ENCODE assay signal across 11 cellular contexts in genomic region chr2:42844901-42845685, GRCh38. TPM values are rescaled to one million over a fixed set of nuclear protein-coding genes. Genes with fewer than 3 reads are reported as not detected.
DNase-seq lines count a peak whose midpoint lies in the region; ATAC-seq and TF ChIP-seq lines count a peak whose summit lies in the region.
"Had no signal": no experiment of that assay in that cellular context is flagged by ENCODE, and none has a peak within 500 bp of the region (broad histone marks: within the 10 kb centered on the region; RNA-seq: fewer than 3 reads in every experiment).

No MANE protein-coding gene starts in this region.

- no peaks in the 10 kb centered on the region for H3K9me3 Mint-ChIP-seq in activated CD8-positive, alpha-beta T cell treated with anti-CD3 and anti-CD28 coated beads for 36 hours

- CTCF ChIA-PET in activated CD8-positive, alpha-beta T cell treated with anti-CD3 and anti-CD28 coated beads for 36 hours (lab: Charles Lee): interaction anchor here (1.6 kb wide), 1 partner anchor 17 kb away, joined by 4 read pairs; no protein-coding TSS in a partner anchor

- H3K4me1 ChIP-seq in esophagus squamous epithelium (peaks cover 11 to 66% (median 15%) of the 10 kb centered on the region in 3 donors), mucosa of rectum (ENCODE audit: control insufficient read depth in 2 of 2, insufficient read depth in 2 of 2, low read length in 2 of 2) (peaks cover 0 to 4% of the 10 kb centered on the region in 2 donors), vagina (peaks cover 79% of the 10 kb centered on the region)

- H3K9me3 ChIP-seq in esophagus squamous epithelium (no peaks in the 10 kb centered on the region), mucosa of rectum (ENCODE audit: control insufficient read depth in 2 of 2, low read length in 2 of 2) (no peaks in the 10 kb centered on the region), vagina (no peaks in the 10 kb centered on the region)

- no peak overlapping the region for H3K27ac Mint-ChIP-seq in activated CD8-positive, alpha-beta T cell treated with anti-CD3 and anti-CD28 coated beads for 36 hours
- H3K27ac Mint-ChIP-seq: B cell had no signal

- no peaks in the 10 kb centered on the region for H3K27me3 Mint-ChIP-seq in activated CD8-positive, alpha-beta T cell treated with anti-CD3 and anti-CD28 coated beads for 36 hours
- H3K27me3 Mint-ChIP-seq: B cell had no signal

- peak overlapping the region; percentile 48 to 80 (median 68) for H3K27ac ChIP-seq in esophagus squamous epithelium
- peak overlapping the region; percentile 36 to 65 for H3K27ac ChIP-seq in mucosa of rectum (ENCODE audit: low read depth in 2 of 2, low read length in 2 of 2)
- H3K27ac ChIP-seq in vagina: peak overlapping the region; percentile 81

- H3K36me3 ChIP-seq in esophagus squamous epithelium (no peaks in the 10 kb centered on the region), mucosa of rectum (ENCODE audit: control insufficient read depth in 2 of 2, insufficient read depth in 2 of 2, low read length in 2 of 2) (no peaks in the 10 kb centered on the region), vagina (no peaks in the 10 kb centered on the region)

- no peak overlapping the region for H3K4me3 ChIP-seq in esophagus squamous epithelium
- H3K4me3 ChIP-seq in mucosa of rectum (ENCODE audit: low read length in 2 of 2): no peak overlapping the region
- H3K4me3 ChIP-seq in vagina: no peak overlapping the region
- H3K4me3 ChIP-seq: GM12878 had no signal

- TF ChIP-seq CTCF in esophagus squamous epithelium (IDR thresholded peaks at IDR 0.05) (no peak), vagina (IDR thresholded peaks at IDR 0.05) (no peak), GM13977 (IDR thresholded peaks at IDR 0.05; ENCODE audit: extremely low read depth, insufficient read depth, missing control alignments) (no peak)
- no peak for TF ChIP-seq CTCF in activated CD8-positive, alpha-beta T cell treated with anti-CD3 and anti-CD28 coated beads for 36 hours (IDR thresholded peaks at IDR 0.05)

- no peak overlapping the region for H3K4me3 Mint-ChIP-seq in activated CD8-positive, alpha-beta T cell treated with anti-CD3 and anti-CD28 coated beads for 36 hours
- H3K4me3 Mint-ChIP-seq: B cell had no signal

- in situ Hi-C loops in GM13977 (cut with MboI; ENCODE audit: low pct_unique_long_range_greater_than_20kb, low sequenced_read_pairs, unreplicated experiment): no loop called here

- POLR2A ChIA-PET in activated CD8-positive, alpha-beta T cell treated with anti-CD3 and anti-CD28 coated beads for 36 hours (lab: Charles Lee): no interaction called here

- ATAC-seq in activated CD8-positive, alpha-beta T cell treated with anti-CD3 and anti-CD28 coated beads for 36 hours: no peak
- ATAC-seq: GM12878 had no signal

- H3K4me1 Mint-ChIP-seq in activated CD8-positive, alpha-beta T cell treated with anti-CD3 and anti-CD28 coated beads for 36 hours (ENCODE audit: low read depth): no peaks in the 10 kb centered on the region
- H3K4me1 Mint-ChIP-seq: B cell had no signal

- H3K9ac ChIP-seq in mucosa of rectum (ENCODE audit: low read depth in 1 of 2, low read length in 2 of 2): no peak overlapping the region

- H3K36me3 Mint-ChIP-seq in activated CD8-positive, alpha-beta T cell treated with anti-CD3 and anti-CD28 coated beads for 36 hours (ENCODE audit: low read depth): no peaks in the 10 kb centered on the region

- H3K27me3 ChIP-seq in esophagus squamous epithelium: no peaks in the 10 kb centered on the region
- no peaks in the 10 kb centered on the region for H3K27me3 ChIP-seq in mucosa of rectum (ENCODE audit: control insufficient read depth in 2 of 2, insufficient read depth in 2 of 2, low read length in 2 of 2)
- no peaks in the 10 kb centered on the region for H3K27me3 ChIP-seq in vagina

- WGBS in esophagus squamous epithelium, 2 donors: 29 to 31% methylated on average over 14 to 17 of the region's 18 CpGs

- intact Hi-C loops in esophagus squamous epithelium (cut with DNase I) (no loop called here), vagina (cut with DNase I) (no loop called here)
- intact Hi-C loops in activated CD8-positive, alpha-beta T cell treated with anti-CD3 and anti-CD28 coated beads for 36 hours (cut with micrococcal nuclease): no loop called here

- no peak for TF ChIP-seq POLR2A in esophagus squamous epithelium (IDR thresholded peaks at IDR 0.05)
- no peak for TF ChIP-seq POLR2A in vagina (IDR thresholded peaks at IDR 0.05)

- DNase-seq in NCI-H748 (lab: John Stamatoyannopoulos, UW; ENCODE audit: unreplicated experiment) (peak; percentile 25), NCI-H748 treated with DMSO at 0.1 percent for 48 hours (lab: John Stamatoyannopoulos, UW) (no peak), esophagus squamous epithelium (lab: John Stamatoyannopoulos, UW) (no peak), vagina (ENCODE audit: extremely low spot score in 2 of 2) (peak; percentile 93 to 97), GM13977 (ENCODE audit: low spot score) (no peak), hippocampal formation (lab: John Stamatoyannopoulos, UW) (no peak)
- no peak for DNase-seq in activated CD8-positive, alpha-beta T cell treated with anti-CD3 and anti-CD28 coated beads for 36 hours
- DNase-seq: retina had no signal

RNA-seq across cellular contexts. Expression of gene HAAO, which starts 52.7 kb away (rescaled TPM):
- total RNA-seq in esophagus squamous epithelium (10 to 100 TPM in 1 of 4 donors, 1 to 10 TPM in 2, under 1 TPM in 1; 0.61 to 10.5 (median 5.2) TPM), vagina (5.9 TPM)
- total RNA-seq in activated CD8-positive, alpha-beta T cell treated with anti-CD3 and anti-CD28 coated beads for 36 hours: 1 to 10 TPM in 1 of 2 experiments, under 1 TPM in 1; 0.63 to 1.0 TPM

Comparison
In these comparisons a context has a peak if more than half of its experiments do, and no peak if none do; other contexts are left out.
1. DNase-seq: peak in NCI-H748 (single experiment) and vagina (2 of 2); none in NCI-H748 treated with DMSO at 0.1 percent for 48 hours (single experiment), esophagus squamous epithelium (single experiment), activated CD8-positive, alpha-beta T cell treated with anti-CD3 and anti-CD28 coated beads for 36 hours (single experiment), GM13977 (single experiment) and hippocampal formation (0 of 2).
2. Peak in every context shown above with its lines, with median percentiles within 50 percentile points of each other: H3K27ac ChIP-seq.